ENCODE assay signal across 15 cellular contexts in the genomic region with DNA sequence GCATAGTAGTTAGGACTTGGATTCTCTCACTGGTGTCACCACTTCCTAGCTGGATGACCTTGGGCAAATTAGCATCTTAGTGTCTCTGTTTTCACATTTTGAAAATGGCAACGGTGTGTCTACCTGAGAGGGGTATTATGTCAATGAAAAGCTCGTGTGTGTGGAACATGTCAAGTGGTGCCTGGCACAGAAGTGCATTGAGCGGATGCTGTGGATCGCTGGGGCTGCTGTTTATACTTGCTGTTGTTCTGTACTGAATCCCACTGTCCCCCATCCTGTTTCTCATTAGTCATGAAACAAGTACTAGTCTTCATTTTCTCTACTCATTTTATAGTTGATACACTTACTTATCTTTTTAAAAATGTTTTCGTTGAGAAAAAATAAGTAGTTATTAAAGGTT. TPM values are rescaled to one million over a fixed set of nuclear protein-coding genes. Genes with fewer than 3 reads are reported as not detected.
A peak's percentile ranks its signal among the peaks of the same experiment; 100 is the strongest.
DNase-seq lines count a peak whose midpoint lies in the region; ATAC-seq and TF ChIP-seq lines count a peak whose summit lies in the region.
"Had no signal": no experiment of that assay in that cellular context is flagged by ENCODE, and none has a peak within 500 bp of the region (broad histone marks: within the 10 kb centered on the region; RNA-seq: fewer than 3 reads in every experiment).

No MANE protein-coding gene starts in this region.

- H3K27me3 ChIP-seq in neural progenitor cell, result no peaks in the 10 kb centered on the region
- H3K27me3 ChIP-seq: spleen, transverse colon had no signal

- DNase-seq in NCI-H1092 (lab: John Stamatoyannopoulos, UW) (peak; percentile 4), NCI-H1092 treated with DMSO at 0.1 percent for 48 hours (lab: John Stamatoyannopoulos, UW) (no peak), NCI-H2029 treated with DMSO at 0.1 percent for 48 hours (lab: John Stamatoyannopoulos, UW) (peak; percentile 42), dermis blood vessel endothelial cell (peak; percentile 51), neural progenitor cell (ENCODE audit: low spot score) (no peak), NCI-H226 (no peak), epidermal melanocyte (ENCODE audit: insufficient read length, low spot score) (no peak)
- DNase-seq: activated T-cell treated with anti-CD3 and anti-CD28 coated beads, Interleukin-2, amount 50 U/mL, for 4 hours; NCI-H1417; NCI-H82; SHP77 treated with DMSO at 0.1 percent for 48 hours; spleen; transverse colon had no signal

- H3K27ac Mint-ChIP-seq in neural progenitor cell, result peak overlapping the region; percentile 18

- no peak for ATAC-seq in GM18907 (IDR thresholded peaks at IDR 0.05; ENCODE audit: unreplicated experiment)
- ATAC-seq: activated T-cell treated with anti-CD3 and anti-CD28 coated beads, Interleukin-2, amount 50 U/mL, for 4 hours had no signal

- H3K36me3 Mint-ChIP-seq in neural progenitor cell, result peaks cover 21% of the 10 kb centered on the region

- no peak overlapping the region for H3K4me2 ChIP-seq in neural progenitor cell

- peaks cover 96% of the 10 kb centered on the region for H3K79me2 ChIP-seq in neural progenitor cell (ENCODE audit: low read depth)

- no peak overlapping the region for H2AFZ ChIP-seq in neural progenitor cell (replicated peaks)

- H3F3A ChIP-seq in neural progenitor cell (ENCODE audit: low read depth), result peaks cover 8% of the 10 kb centered on the region

- no peak for TF ChIP-seq CTCF in neural progenitor cell (IDR thresholded peaks at IDR 0.05)

- H3K9ac ChIP-seq in neural progenitor cell, result no peak overlapping the region

- no peaks in the 10 kb centered on the region for H3K9me3 ChIP-seq in neural progenitor cell (ENCODE audit: low read depth)
- H3K9me3 ChIP-seq: spleen, transverse colon had no signal

- no peak overlapping the region for H3K4me3 Mint-ChIP-seq in neural progenitor cell
- H3K4me3 Mint-ChIP-seq: activated T-cell treated with anti-CD3 and anti-CD28 coated beads, Interleukin-2, amount 50 U/mL, for 4 hours had no signal

- no peak overlapping the region for H3K27ac ChIP-seq in neural progenitor cell
- H3K27ac ChIP-seq: 22Rv1, transverse colon had no signal

- H3K4me3 ChIP-seq in neural progenitor cell, result no peak overlapping the region
- H3K4me3 ChIP-seq: spleen, transverse colon had no signal

- no peaks in the 10 kb centered on the region for H3K4me1 Mint-ChIP-seq in neural progenitor cell

- no peaks in the 10 kb centered on the region for H3K27me3 Mint-ChIP-seq in neural progenitor cell (ENCODE audit: insufficient read depth, low read depth)

- H3K36me3 ChIP-seq in neural progenitor cell, result no peaks in the 10 kb centered on the region
- H3K36me3 ChIP-seq: transverse colon had no signal

- no peaks in the 10 kb centered on the region for H3K9me3 Mint-ChIP-seq in neural progenitor cell
- H3K9me3 Mint-ChIP-seq: activated T-cell treated with anti-CD3 and anti-CD28 coated beads, Interleukin-2, amount 50 U/mL, for 4 hours had no signal

- no peaks in the 10 kb centered on the region for H3K4me1 ChIP-seq in neural progenitor cell

- H4K20me1 ChIP-seq in neural progenitor cell (ENCODE audit: low read depth), result peaks cover 78% of the 10 kb centered on the region

RNA-seq across cellular contexts. Expression of a gene that starts 26.1 kb away (rescaled TPM):
- total RNA-seq in dermis blood vessel endothelial cell (23.1 and 31.3 TPM in 2 replicates), neural progenitor cell (ENCODE audit: low replicate concordance) (31.9 and 48.6 TPM in 2 replicates)

Comparison
In these comparisons a context has a peak if more than half of its experiments do, and no peak if none do; other contexts are left out.
1. DNase-seq: peak in NCI-H1092 (single experiment), NCI-H2029 treated with DMSO at 0.1 percent for 48 hours (single experiment) and dermis blood vessel endothelial cell (single experiment); none in NCI-H1092 treated with DMSO at 0.1 percent for 48 hours (single experiment), neural progenitor cell (single experiment), NCI-H226 (single experiment) and epidermal melanocyte (single experiment).